In genomic region chr3:105773291-105773690, GRCh38 we compare ENCODE assay signal across 22 cellular contexts.
"Had no signal": no experiment of that assay in that cellular context is flagged by ENCODE, and none has a peak within 500 bp of the region (broad histone marks: within the 10 kb centered on the region; RNA-seq: fewer than 3 reads in every experiment).

No MANE protein-coding gene starts in this region.

- H3K4me1 ChIP-seq: colonic mucosa, lower lobe of right lung, parathyroid adenoma, right lobe of liver, SJSA1, thyroid gland had no signal

- H3K4me3 Mint-ChIP-seq: nephron had no signal

- H3K9me3 ChIP-seq: colonic mucosa, lower lobe of right lung, right lobe of liver, SJSA1, thyroid gland had no signal

- H3K36me3 ChIP-seq: brain microvascular endothelial cell, colonic mucosa, lower lobe of right lung, right lobe of liver, SJSA1, thyroid gland, WERI-Rb-1 had no signal

- ATAC-seq: lower lobe of right lung, right lobe of liver had no signal

- H2AFZ ChIP-seq: parathyroid adenoma had no signal

- DNase-seq: activated CD4-positive, alpha-beta T cell treated with anti-CD3 and anti-CD28 coated beads for 4 hours; activated CD8-positive, alpha-beta memory T cell treated with anti-CD3 and anti-CD28 coated beads for 24 hours; activated effector memory CD4-positive, alpha-beta T cell treated with anti-CD3 and anti-CD28 coated beads, Interleukin-2, amount 50 U/mL, for 16 hours; aorta; brain microvascular endothelial cell; central memory CD4-positive, alpha-beta T cell; colonic mucosa; erythroblast; foreskin melanocyte; glutamatergic neuron; hippocampal formation; islet precursor cell; lower lobe of right lung; right lobe of liver; small intestine; stimulated activated CD4-positive, alpha-beta T cell treated with anti-CD3 and anti-CD28 coated beads, Interleukin-15, amount 100 ng/mL, for 24 hours; stimulated activated CD4-positive, alpha-beta T cell treated with anti-CD3 and anti-CD28 coated beads, Interleukin-4, amount 100 ng/mL, for 1 hour; thyroid gland; WERI-Rb-1 had no signal

- H3K27me3 ChIP-seq: brain microvascular endothelial cell, colonic mucosa, right lobe of liver, SJSA1, thyroid gland had no signal

- H3K4me1 Mint-ChIP-seq: nephron had no signal

- H3K9ac ChIP-seq: parathyroid adenoma had no signal

- H3K27ac ChIP-seq: brain microvascular endothelial cell, colonic mucosa, lower lobe of right lung, parathyroid adenoma, right lobe of liver, SJSA1, thyroid gland, WERI-Rb-1 had no signal

- H3K9me3 Mint-ChIP-seq: nephron had no signal

- H3K4me3 ChIP-seq: colonic mucosa, lower lobe of right lung, right lobe of liver, SJSA1, thyroid gland had no signal
